In genomic region chr12:104877107-104877705, GRCh38 we compare ENCODE assay signal across 8 cellular contexts.
A peak's percentile ranks its signal among the peaks of the same experiment; 100 is the strongest.
DNase-seq lines count a peak whose midpoint lies in the region; ATAC-seq and TF ChIP-seq lines count a peak whose summit lies in the region.

No MANE protein-coding gene starts in this region.

- intact Hi-C loops in CD4-positive, alpha-beta memory T cell (cut with micrococcal nuclease) = loop anchor here (1.0 to 5.0 kb wide), 6 partner anchors 176 to 676 kb away; partner anchors contain the start of genes CHST11 and TXNRD1
- intact Hi-C loops in HCT116 (cut with micrococcal nuclease) = loop anchor here (1.0 to 5.0 kb wide), 4 partner anchors 175 to 496 kb away; no protein-coding TSS in a partner anchor

- peaks cover 0 to 2% (median 0%) of the 10 kb centered on the region in 4 donors for H3K4me1 Mint-ChIP-seq in CD4-positive, alpha-beta memory T cell

- ATAC-seq in HCT116 (peak; percentile 75), GM19035 (IDR thresholded peaks at IDR 0.05; ENCODE audit: unreplicated experiment) (no peak), GM21360 (IDR thresholded peaks at IDR 0.05; ENCODE audit: unreplicated experiment) (no peak)

- no peak overlapping the region for H2AFZ ChIP-seq in HCT116 (ENCODE audit: low read depth, low read length, poor library complexity, severe bottlenecking)

- H3K4me3 Mint-ChIP-seq in CD4-positive, alpha-beta memory T cell = no peak overlapping the region

- H3K27ac ChIP-seq in CD4-positive, alpha-beta memory T cell (ENCODE audit: low read depth, low read length) = no peak overlapping the region
- H3K27ac ChIP-seq in HCT116 (ENCODE audit: low read depth, low read length) = no peak overlapping the region

- POLR2A ChIA-PET in CD4-positive, alpha-beta memory T cell (lab: Charles Lee; ENCODE audit: partially characterized antibody) = no interaction called here
- POLR2A ChIA-PET in HCT116 (lab: Charles Lee) = no interaction called here

- H3K27me3 Mint-ChIP-seq in CD4-positive, alpha-beta memory T cell = no peaks in the 10 kb centered on the region

- no peaks in the 10 kb centered on the region for H3K79me2 ChIP-seq in HCT116 (ENCODE audit: insufficient read depth, low read length)

- H3K27ac Mint-ChIP-seq in CD4-positive, alpha-beta memory T cell = no peak overlapping the region

- no peak for TF ChIP-seq POLR2A in HCT116 (IDR thresholded peaks at IDR 0.05; ENCODE audit: borderline replicate concordance, extremely low read depth, insufficient read depth, insufficient read length)

- no peaks in the 10 kb centered on the region for H3K36me3 ChIP-seq in CD4-positive, alpha-beta memory T cell (ENCODE audit: insufficient read depth, low read length)
- no peaks in the 10 kb centered on the region for H3K36me3 ChIP-seq in HCT116 (ENCODE audit: control insufficient read depth in 1 of 2, insufficient read depth in 2 of 2, low read length in 2 of 2)

- no peak overlapping the region for H3K4me2 ChIP-seq in HCT116 (ENCODE audit: low read length)

- no peaks in the 10 kb centered on the region for H3K4me1 ChIP-seq in CD4-positive, alpha-beta memory T cell (ENCODE audit: insufficient read depth, low read length)
- H3K4me1 ChIP-seq in HCT116 (ENCODE audit: control insufficient read depth in 1 of 2, insufficient read depth in 2 of 2, low read length in 2 of 2) = no peaks in the 10 kb centered on the region

- no peaks in the 10 kb centered on the region for H3K9me3 ChIP-seq in CD4-positive, alpha-beta memory T cell (ENCODE audit: control insufficient read depth in 1 of 2, low read length in 2 of 2)
- H3K9me3 ChIP-seq in HCT116 (ENCODE audit: control insufficient read depth in 1 of 2, insufficient read depth in 1 of 2, low read depth in 1 of 2, low read length in 2 of 2) = no peaks in the 10 kb centered on the region

- H4K20me1 ChIP-seq in HCT116 (ENCODE audit: insufficient read depth) = no peaks in the 10 kb centered on the region; the same call in 1 of the 2 replicates

- DNase-seq in CD4-positive, alpha-beta memory T cell = peak in 4 of 5 donors; percentile 27 to 31 (median 30)
- no peak for DNase-seq in HCT116 (ENCODE audit: low read depth, low spot score)
- DNase-seq in OCI-M1 (lab: John Stamatoyannopoulos, UW) = peak; percentile 35
- DNase-seq in astrocyte of the cerebellum (ENCODE audit: low read depth) = peak; percentile 52
- DNase-seq in iPS-NIHi11 (ENCODE audit: low spot score) = peak; percentile 9
- peak in 2 of 3 donors; percentile 0 to 1 for DNase-seq in stimulated activated CD4-positive, alpha-beta T cell treated with anti-CD3 and anti-CD28 coated beads, TNF-alpha, amount 100 ng/mL, for 1 hour (ENCODE audit: low read depth in 3 of 3, low spot score in 1 of 3)

- in situ Hi-C loops in astrocyte of the cerebellum (cut with HindIII; ENCODE audit: low sequenced_read_pairs) = no loop called here

- H3K9me3 Mint-ChIP-seq in CD4-positive, alpha-beta memory T cell = peaks cover 0 to 2% (median 0%) of the 10 kb centered on the region in 8 donors

- RAD21 ChIA-PET in HCT116 (lab: Charles Lee; ENCODE audit: low non-redundant PET in 1 of 2, low total read pairs in 2 of 2, uncharacterized antibody in 2 of 2, unreplicated experiment in 2 of 2) = no interaction called here

- H3K27me3 ChIP-seq in CD4-positive, alpha-beta memory T cell (ENCODE audit: insufficient read depth, low read length) = no peaks in the 10 kb centered on the region
- H3K27me3 ChIP-seq in HCT116 (ENCODE audit: insufficient read depth, low read length) = no peaks in the 10 kb centered on the region

- TF ChIP-seq CTCF in HCT116 (IDR thresholded peaks at IDR 0.05 in 2 of 3, conservative IDR thresholded peaks at IDR 0.05 in 1 of 3; ENCODE audit: borderline replicate concordance in 1 of 3, insufficient read depth in 1 of 3, low read depth in 2 of 3, low read length in 2 of 3) = peak; percentile 51 to 79 (median 65)
- peak; percentile 74 for TF ChIP-seq CTCF in astrocyte of the cerebellum (IDR thresholded peaks at IDR 0.05; ENCODE audit: low read depth, low read length, missing control alignments)

- H3K9ac ChIP-seq in HCT116 (ENCODE audit: low read length) = no peak overlapping the region

- CTCF ChIA-PET in CD4-positive, alpha-beta memory T cell (lab: Charles Lee; ENCODE audit: partially characterized antibody) = interaction anchor here (3.4 kb wide), 1 partner anchor 495 kb away, joined by 37 read pairs; no protein-coding TSS in a partner anchor
- CTCF ChIA-PET in HCT116 (lab: Charles Lee) = interaction anchor here (2.0 kb wide), 1 partner anchor 495 kb away, joined by 8 read pairs; no protein-coding TSS in a partner anchor

- H3K9me2 ChIP-seq in HCT116 (ENCODE audit: insufficient read depth) = no peaks in the 10 kb centered on the region

- peak; percentile 92 for TF ChIP-seq RAD21 in HCT116 (IDR thresholded peaks at IDR 0.05; ENCODE audit: low read depth)

- no peak overlapping the region for H3K4me3 ChIP-seq in CD4-positive, alpha-beta memory T cell (ENCODE audit: low read length in 2 of 2)
- H3K4me3 ChIP-seq in HCT116 (replicated peaks in 1 of 2; ENCODE audit: low read depth in 1 of 2, low read length in 2 of 2) (no peak overlapping the region), astrocyte of the cerebellum (ENCODE audit: low read depth, low read length) (no peak overlapping the region)

- H3K36me3 Mint-ChIP-seq in CD4-positive, alpha-beta memory T cell = no peaks in the 10 kb centered on the region

- no TSS peak for BruUV-seq in HCT116 (replicated peaks; lab: Mats Ljungman, UMichigan)

TF ChIP-seq in HCT116, 20 proteins besides CTCF, POLR2A, EP300 and RAD21:
- no peak for TF ChIP-seq SIN3A (IDR thresholded peaks at IDR 0.05; ENCODE audit: low read depth)
- TF ChIP-seq ATF3 (IDR thresholded peaks at IDR 0.05) = no peak
- no peak for TF ChIP-seq ZFX (IDR thresholded peaks at IDR 0.05)
- TF ChIP-seq JUND (IDR thresholded peaks at IDR 0.05) = no peak
- TF ChIP-seq ZBTB33 (IDR thresholded peaks at IDR 0.05; ENCODE audit: extremely low read depth, insufficient replicate concordance, low read length) = no peak
- TF ChIP-seq EZH2 (IDR thresholded peaks at IDR 0.05) = no peak
- TF ChIP-seq EGR1 (IDR thresholded peaks at IDR 0.05; ENCODE audit: low read depth) = no peak
- no peak for TF ChIP-seq FOSL1 (IDR thresholded peaks at IDR 0.05; ENCODE audit: low read depth)
- TF ChIP-seq REST (IDR thresholded peaks at IDR 0.05; ENCODE audit: low read depth) = no peak
- TF ChIP-seq EZH2phosphoT487 (IDR thresholded peaks at IDR 0.05; ENCODE audit: borderline replicate concordance) = no peak
- no peak for TF ChIP-seq CEBPB (IDR thresholded peaks at IDR 0.05; ENCODE audit: low read depth)
- TF ChIP-seq SRF (IDR thresholded peaks at IDR 0.05; ENCODE audit: low read depth) = no peak
